Comparison of ENCODE assay signal across 14 cellular contexts in the genomic region with DNA sequence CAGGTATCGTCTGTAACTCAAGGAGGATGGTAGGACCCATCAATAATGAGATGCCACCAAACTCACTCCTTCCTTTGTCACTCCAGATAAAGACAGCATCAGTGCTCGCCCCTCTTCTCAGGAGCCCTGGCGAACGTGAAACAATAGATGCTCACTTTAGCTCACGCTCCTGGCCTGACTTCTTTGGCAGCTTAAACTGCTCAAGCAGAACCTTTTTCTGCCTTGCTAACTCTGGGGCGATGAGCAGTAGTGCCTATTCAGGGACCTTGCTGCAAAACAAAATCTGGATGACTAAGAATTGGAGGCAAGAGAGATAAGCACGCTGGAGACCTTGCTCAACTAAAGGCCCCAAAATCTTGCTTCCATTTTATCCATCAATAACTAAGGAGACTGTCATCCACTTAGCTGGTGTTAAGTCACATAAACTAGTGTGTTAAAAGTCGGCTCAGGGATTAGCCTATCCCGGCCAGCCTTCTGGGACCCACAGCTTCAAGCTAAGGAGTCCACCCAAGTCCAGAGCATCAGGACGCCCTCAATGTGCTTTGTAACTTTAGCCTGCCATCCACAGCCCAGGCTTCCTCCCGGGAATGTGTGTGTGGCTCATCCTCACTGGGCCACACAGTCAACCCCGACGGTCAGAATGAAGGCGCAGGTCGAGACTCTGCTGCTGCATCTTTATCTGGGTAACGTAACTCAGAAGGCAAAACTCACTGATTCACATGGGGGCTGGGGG. TPM values are rescaled to one million over a fixed set of nuclear protein-coding genes. Genes with fewer than 3 reads are reported as not detected.
DNase-seq lines count a peak whose midpoint lies in the region; ATAC-seq and TF ChIP-seq lines count a peak whose summit lies in the region.
"Had no signal": no experiment of that assay in that cellular context is flagged by ENCODE, and none has a peak within 500 bp of the region (broad histone marks: within the 10 kb centered on the region; RNA-seq: fewer than 3 reads in every experiment).

No MANE protein-coding gene starts in this region.

- H3K36me3 Mint-ChIP-seq in HFFc6 (ENCODE audit: low read depth) (peaks cover 17% of the 10 kb centered on the region), progenitor cell of endocrine pancreas (ENCODE audit: insufficient read depth) (peaks cover 9% of the 10 kb centered on the region), chondrocyte (ENCODE audit: low read depth) (no peaks in the 10 kb centered on the region)
- H3K36me3 Mint-ChIP-seq in dendritic cell treated with granulocyte-macrophage colony-stimulating factor and Interleukin-4, amounts not matched to agents 40 ng/mL and 50 ng/mL, for 4 days (ENCODE audit: low read depth) = peaks cover 72% of the 10 kb centered on the region

- DNase-seq in GM12865 (ENCODE audit: low read depth) (peak; percentile 64), HFFc6 (no peak), progenitor cell of endocrine pancreas (ENCODE audit: low spot score, unreplicated experiment) (no peak), pons (ENCODE audit: low spot score) (no peak), NCI-H1105 (lab: John Stamatoyannopoulos, UW) (no peak), chondrocyte (ENCODE audit: low spot score) (no peak)
- DNase-seq: activated naive CD4-positive, alpha-beta T cell treated with anti-CD3 and anti-CD28 coated beads, Interleukin-2, amount 50 U/mL, for 16 hours; BE2C; caudate nucleus; DMS79 treated with DMSO at 0.1 percent for 48 hours; MV-4-11 had no signal

- H3K27me3 Mint-ChIP-seq in HFFc6 (ENCODE audit: insufficient read depth) (peaks cover 3% of the 10 kb centered on the region), progenitor cell of endocrine pancreas (no peaks in the 10 kb centered on the region), chondrocyte (ENCODE audit: low read depth) (no peaks in the 10 kb centered on the region)
- no peaks in the 10 kb centered on the region for H3K27me3 Mint-ChIP-seq in dendritic cell treated with granulocyte-macrophage colony-stimulating factor and Interleukin-4, amounts not matched to agents 40 ng/mL and 50 ng/mL, for 4 days

- ATAC-seq in HG02840 (IDR thresholded peaks at IDR 0.05; ENCODE audit: low FRiP score, unreplicated experiment) = no peak

- TF ChIP-seq CTCF in GM12865 (IDR thresholded peaks at IDR 0.05; ENCODE audit: insufficient read depth, low read depth, low read length, missing control alignments) = no peak
- no peak for TF ChIP-seq CTCF in HFFc6 (IDR thresholded peaks at IDR 0.05)
- no peak for TF ChIP-seq CTCF in progenitor cell of endocrine pancreas (IDR thresholded peaks at IDR 0.05; ENCODE audit: unreplicated experiment)
- TF ChIP-seq CTCF in chondrocyte (IDR thresholded peaks at IDR 0.05) = no peak

- H3K27ac Mint-ChIP-seq in HFFc6 = peak overlapping the region; percentile 18; the same call in 1 of the 2 replicates
- peak overlapping the region; percentile 39 for H3K27ac Mint-ChIP-seq in dendritic cell treated with granulocyte-macrophage colony-stimulating factor and Interleukin-4, amounts not matched to agents 40 ng/mL and 50 ng/mL, for 4 days
- H3K27ac Mint-ChIP-seq in progenitor cell of endocrine pancreas = peak overlapping the region; percentile 91
- H3K27ac Mint-ChIP-seq in chondrocyte (ENCODE audit: unreplicated experiment) = no peak overlapping the region

- intact Hi-C loops in dendritic cell treated with granulocyte-macrophage colony-stimulating factor and Interleukin-4, amounts not matched to agents 40 ng/mL and 50 ng/mL, for 4 days (cut with micrococcal nuclease) = no loop called here

- peaks cover 99% of the 10 kb centered on the region for H3K4me1 Mint-ChIP-seq in HFFc6 (ENCODE audit: low read depth)
- H3K4me1 Mint-ChIP-seq in dendritic cell treated with granulocyte-macrophage colony-stimulating factor and Interleukin-4, amounts not matched to agents 40 ng/mL and 50 ng/mL, for 4 days (ENCODE audit: low read depth) = peaks cover 89% of the 10 kb centered on the region
- H3K4me1 Mint-ChIP-seq in progenitor cell of endocrine pancreas (ENCODE audit: low read depth) = peaks cover 73% of the 10 kb centered on the region
- H3K4me1 Mint-ChIP-seq in chondrocyte (ENCODE audit: low read depth) = peaks cover 75% of the 10 kb centered on the region

- no peaks in the 10 kb centered on the region for H3K9me3 Mint-ChIP-seq in HFFc6
- H3K9me3 Mint-ChIP-seq in dendritic cell treated with granulocyte-macrophage colony-stimulating factor and Interleukin-4, amounts not matched to agents 40 ng/mL and 50 ng/mL, for 4 days = no peaks in the 10 kb centered on the region
- no peaks in the 10 kb centered on the region for H3K9me3 Mint-ChIP-seq in progenitor cell of endocrine pancreas (ENCODE audit: low read depth)
- no peaks in the 10 kb centered on the region for H3K9me3 Mint-ChIP-seq in chondrocyte (ENCODE audit: low read depth)

- H3K4me3 Mint-ChIP-seq in HFFc6 = no peak overlapping the region
- no peak overlapping the region for H3K4me3 Mint-ChIP-seq in dendritic cell treated with granulocyte-macrophage colony-stimulating factor and Interleukin-4, amounts not matched to agents 40 ng/mL and 50 ng/mL, for 4 days
- no peak overlapping the region for H3K4me3 Mint-ChIP-seq in progenitor cell of endocrine pancreas (ENCODE audit: low read depth)
- no peak overlapping the region for H3K4me3 Mint-ChIP-seq in chondrocyte (ENCODE audit: unreplicated experiment)

- peak overlapping the region; percentile 19 for H3K4me3 ChIP-seq in GM12865 (ENCODE audit: low read depth, low read length)
- H3K4me3 ChIP-seq: tibial nerve had no signal

RNA-seq across cellular contexts. Expression of a gene that starts 38.9 kb away (rescaled TPM):
- total RNA-seq in HFFc6 (2021; fragmentation: NEBNext Ultra II Directional; extraction: Animal tissue kit (Norgen Biotek cat#: 25700)) = 10 to 100 TPM; 34.6 to 52.2 (median 42.2) TPM
- total RNA-seq in progenitor cell of endocrine pancreas = 106 and 108 TPM in 2 replicates
- 26.1 to 31.8 TPM (median 27.7 TPM) in 3 replicates for total RNA-seq in chondrocyte
